Comparison of ENCODE assay signal across 9 cellular contexts in the genomic region with DNA sequence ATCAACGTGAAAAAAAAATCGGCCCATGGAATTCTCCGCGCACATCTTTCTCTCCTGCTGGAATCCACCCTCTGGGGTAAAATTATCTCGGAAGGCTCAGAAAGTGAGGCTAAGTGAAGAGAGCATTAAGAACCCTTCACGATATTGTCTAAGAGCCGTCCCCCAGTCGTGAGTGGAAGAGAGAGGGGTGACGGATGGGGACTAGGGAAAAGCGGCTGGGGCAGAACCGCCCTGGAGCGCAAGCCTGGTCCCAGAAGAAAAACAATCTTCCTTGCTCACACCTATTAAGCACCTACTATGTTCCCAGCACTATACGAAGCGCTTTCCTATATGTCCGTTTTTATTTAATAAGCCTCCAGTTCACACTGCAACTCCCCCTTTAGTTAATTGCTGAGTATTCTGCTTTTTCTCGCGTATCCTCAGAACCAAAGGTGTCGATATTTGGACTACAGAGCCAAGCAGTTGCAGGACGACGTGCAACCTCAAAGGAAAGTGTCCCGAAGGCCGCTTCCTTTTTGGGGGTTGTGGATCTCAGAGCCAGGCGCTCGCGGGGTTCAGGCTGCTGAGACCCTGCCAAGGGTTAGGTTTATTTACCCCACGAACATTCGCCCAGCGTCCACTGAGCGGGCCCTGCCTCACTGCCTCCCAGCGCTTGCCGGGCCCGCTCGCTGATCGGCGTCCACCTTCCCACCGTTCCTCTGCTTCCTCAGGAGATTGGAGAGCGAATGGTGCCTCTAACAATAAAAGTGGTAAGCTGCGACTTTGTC. TPM values are rescaled to one million over a fixed set of nuclear protein-coding genes. Genes with fewer than 3 reads are reported as not detected.
DNase-seq lines count a peak whose midpoint lies in the region; ATAC-seq and TF ChIP-seq lines count a peak whose summit lies in the region.
"Had no signal": no experiment of that assay in that cellular context is flagged by ENCODE, and none has a peak within 500 bp of the region (broad histone marks: within the 10 kb centered on the region; RNA-seq: fewer than 3 reads in every experiment).

No MANE protein-coding gene starts in this region.

- H3K27ac Mint-ChIP-seq in activated CD4-positive, alpha-beta T cell treated with anti-CD3 and anti-CD28 coated beads, Interleukin-2, amount 10 ng/mL, durations not matched to agents 24 days and 14 days: no peak overlapping the region
- peak overlapping the region in 1 of 5 experiments; percentile 0 for H3K27ac Mint-ChIP-seq in brain

- H3K27me3 ChIP-seq in right lobe of liver: peaks cover 0 to 10% of the 10 kb centered on the region in 2 donors
- H3K27me3 ChIP-seq in tibial artery: no peaks in the 10 kb centered on the region

- H3K9me3 Mint-ChIP-seq in activated CD4-positive, alpha-beta T cell treated with anti-CD3 and anti-CD28 coated beads, Interleukin-2, amount 10 ng/mL, durations not matched to agents 24 days and 14 days: no peaks in the 10 kb centered on the region
- peaks cover 0 to 6% (median 0%) of the 10 kb centered on the region in 5 experiments for H3K9me3 Mint-ChIP-seq in brain

- peak; percentile 49 to 65 (median 59) for ATAC-seq in right lobe of liver
- ATAC-seq in HG03378 (IDR thresholded peaks at IDR 0.05; ENCODE audit: unreplicated experiment): no peak

- no peak for DNase-seq in activated CD4-positive, alpha-beta T cell treated with anti-CD3 and anti-CD28 coated beads, Interleukin-2, amount 10 ng/mL, durations not matched to agents 24 days and 14 days
- DNase-seq in activated CD4-positive, alpha-beta T cell treated with anti-CD3 and anti-CD28 coated beads, Interleukin-2, amount 50 U/mL, for 4 hours: no peak
- DNase-seq in right lobe of liver: peak in 1 of 3 donors; percentile 30
- DNase-seq in tibial artery: no peak
- DNase-seq in GDM1 (lab: John Stamatoyannopoulos, UW): no peak
- DNase-seq in activated effector memory CD4-positive, alpha-beta T cell treated with Interleukin-2 at 50 U/mL for 16 hours: no peak
- DNase-seq: NCI-H1048 had no signal

- H3K27me3 Mint-ChIP-seq in activated CD4-positive, alpha-beta T cell treated with anti-CD3 and anti-CD28 coated beads, Interleukin-2, amount 10 ng/mL, durations not matched to agents 24 days and 14 days: peaks cover 59% of the 10 kb centered on the region
- H3K27me3 Mint-ChIP-seq in brain: peaks cover 40% of the 10 kb centered on the region

- no peaks in the 10 kb centered on the region for H3K36me3 Mint-ChIP-seq in activated CD4-positive, alpha-beta T cell treated with anti-CD3 and anti-CD28 coated beads, Interleukin-2, amount 10 ng/mL, durations not matched to agents 24 days and 14 days (ENCODE audit: low read depth)
- peaks cover 6% of the 10 kb centered on the region for H3K36me3 Mint-ChIP-seq in brain

- H3K4me1 ChIP-seq in right lobe of liver (peaks cover 0 to 14% (median 0%) of the 10 kb centered on the region in 4 donors), tibial artery (peaks cover 0 to 9% (median 2%) of the 10 kb centered on the region in 4 donors)

- H3K9me3 ChIP-seq in right lobe of liver (no peaks in the 10 kb centered on the region), tibial artery (no peaks in the 10 kb centered on the region)

- H3K27ac ChIP-seq in right lobe of liver (no peak overlapping the region), tibial artery (peak overlapping the region in 1 of 2 donors; percentile 5)

- H3K4me3 ChIP-seq in right lobe of liver (peak overlapping the region in 2 of 3 donors; percentile 27 to 34), tibial artery (peak overlapping the region; percentile 53 to 75)

- TF ChIP-seq CTCF in brain (conservative IDR thresholded peaks at IDR 0.05): no peak
- no peak for TF ChIP-seq CTCF in right lobe of liver (IDR thresholded peaks at IDR 0.05)
- no peak for TF ChIP-seq CTCF in tibial artery (IDR thresholded peaks at IDR 0.05)

- H3K4me1 Mint-ChIP-seq in activated CD4-positive, alpha-beta T cell treated with anti-CD3 and anti-CD28 coated beads, Interleukin-2, amount 10 ng/mL, durations not matched to agents 24 days and 14 days: peaks cover 19% of the 10 kb centered on the region
- H3K4me1 Mint-ChIP-seq in brain: peaks cover 20% of the 10 kb centered on the region

- intact Hi-C loops in activated CD4-positive, alpha-beta T cell treated with anti-CD3 and anti-CD28 coated beads, Interleukin-2, amount 10 ng/mL, durations not matched to agents 24 days and 14 days (cut with micrococcal nuclease): loop anchor here (1.0 kb wide), 1 partner anchor 16 kb away; no protein-coding TSS in a partner anchor
- intact Hi-C loops in right lobe of liver (cut with DNase I) (no loop called here), tibial artery (cut with DNase I; ENCODE audit: low total_unique reads) (no loop called here)

- TF ChIP-seq POLR2A in right lobe of liver (IDR thresholded peaks at IDR 0.05): no peak

- H3K36me3 ChIP-seq in right lobe of liver (no peaks in the 10 kb centered on the region), tibial artery (no peaks in the 10 kb centered on the region)

- H3K4me3 Mint-ChIP-seq in activated CD4-positive, alpha-beta T cell treated with anti-CD3 and anti-CD28 coated beads, Interleukin-2, amount 10 ng/mL, durations not matched to agents 24 days and 14 days: peak overlapping the region; percentile 79
- peak overlapping the region; percentile 81 to 89 (median 84) for H3K4me3 Mint-ChIP-seq in brain

- WGBS in right lobe of liver (ENCODE audit: insufficient coverage, low coverage, low lambda C conversion rate, missing lambda C conversion rate): 29% methylated on average over 22 of the region's 38 CpGs

RNA-seq across cellular contexts. Expression of gene MGARP, which starts 0.9 kb away (rescaled TPM):
- total RNA-seq in activated CD4-positive, alpha-beta T cell treated with anti-CD3 and anti-CD28 coated beads, Interleukin-2, amount 10 ng/mL, durations not matched to agents 24 days and 14 days: 0.14 and 0.21 TPM in 2 replicates
- polyA plus RNA-seq in brain (ENCODE audit: insufficient read depth, low read depth, low replicate concordance): 0.41 TPM
- total RNA-seq in right lobe of liver: under 1 TPM in 2 of 6 experiments, not detected in 4; 0.20 to 0.43 TPM

RNA-seq across cellular contexts. Expression of gene NAA15, which starts 22.2 kb away (rescaled TPM):
- total RNA-seq in activated CD4-positive, alpha-beta T cell treated with anti-CD3 and anti-CD28 coated beads, Interleukin-2, amount 10 ng/mL, durations not matched to agents 24 days and 14 days: 114 and 115 TPM in 2 replicates
- 3.8 TPM for polyA plus RNA-seq in brain (ENCODE audit: insufficient read depth, low read depth, low replicate concordance)
- 10 to 100 TPM; 13.3 to 19.8 (median 16.5) TPM for total RNA-seq in right lobe of liver

RNA-seq across cellular contexts. Expression of gene NDUFC1, which starts 23.1 kb away (rescaled TPM):
- total RNA-seq in activated CD4-positive, alpha-beta T cell treated with anti-CD3 and anti-CD28 coated beads, Interleukin-2, amount 10 ng/mL, durations not matched to agents 24 days and 14 days: 53.5 and 56.5 TPM in 2 replicates
- polyA plus RNA-seq in brain (ENCODE audit: insufficient read depth, low read depth, low replicate concordance): 70.8 TPM
- total RNA-seq in right lobe of liver: 10 to 100 TPM; 24.7 to 41.0 (median 32.1) TPM
